ENCODE assay signal across 14 cellular contexts in the genomic region with DNA sequence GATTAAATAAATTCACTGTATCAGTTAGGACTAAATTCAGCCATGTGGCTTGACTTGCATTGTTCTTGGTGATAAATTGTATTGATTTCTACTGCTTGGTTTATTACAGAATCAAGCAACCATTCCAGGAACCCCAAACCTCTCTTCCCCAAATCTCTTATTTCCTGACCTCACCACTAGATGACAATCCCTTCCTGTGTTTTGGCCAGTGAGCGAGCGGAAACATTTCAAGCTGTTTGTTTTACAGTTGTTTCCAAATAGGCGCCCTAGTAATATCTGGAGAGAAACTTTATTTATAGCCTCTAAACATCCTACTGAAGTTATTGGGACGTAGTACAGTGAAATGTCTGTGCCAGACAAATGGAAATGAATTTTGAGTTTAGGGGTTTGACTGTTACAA.
A peak's percentile ranks its signal among the peaks of the same experiment; 100 is the strongest.
DNase-seq lines count a peak whose midpoint lies in the region; TF ChIP-seq lines count a peak whose summit lies in the region.
"Had no signal": no experiment of that assay in that cellular context is flagged by ENCODE, and none has a peak within 500 bp of the region (broad histone marks: within the 10 kb centered on the region; RNA-seq: fewer than 3 reads in every experiment).

No MANE protein-coding gene starts in this region.

- no peaks in the 10 kb centered on the region for H3K4me1 ChIP-seq in left ventricle myocardium inferior
- H3K4me1 ChIP-seq in right atrium auricular region: no peaks in the 10 kb centered on the region

- H3K9me3 ChIP-seq in left ventricle myocardium inferior (replicated peaks): no peaks in the 10 kb centered on the region
- no peaks in the 10 kb centered on the region for H3K9me3 ChIP-seq in right atrium auricular region

- H3K36me3 ChIP-seq in left ventricle myocardium inferior: no peaks in the 10 kb centered on the region
- H3K36me3 ChIP-seq in right atrium auricular region: no peaks in the 10 kb centered on the region

- TF ChIP-seq CTCF in left ventricle myocardium inferior (IDR thresholded peaks at IDR 0.05; ENCODE audit: borderline replicate concordance): peak; percentile 12
- peak in 1 of 2 donors; percentile 46 for TF ChIP-seq CTCF in right atrium auricular region (IDR thresholded peaks at IDR 0.05)
- peak; percentile 40 for TF ChIP-seq CTCF in epithelial cell of proximal tubule (conservative IDR thresholded peaks at IDR 0.05; ENCODE audit: low read depth, low read length)
- TF ChIP-seq CTCF in coronary artery (IDR thresholded peaks at IDR 0.05): no peak

- intact Hi-C loops in left ventricle myocardium inferior (cut with micrococcal nuclease): no loop called here

- H3K27ac ChIP-seq in left ventricle myocardium inferior (replicated peaks) (no peak overlapping the region), right atrium auricular region (no peak overlapping the region), coronary artery (no peak overlapping the region)
- H3K27ac ChIP-seq: HL-60 had no signal

- H3K4me3 ChIP-seq in left ventricle myocardium inferior (no peak overlapping the region), right atrium auricular region (no peak overlapping the region), epithelial cell of proximal tubule (ENCODE audit: low read depth, low read length) (no peak overlapping the region), coronary artery (no peak overlapping the region)

- peaks cover 9% of the 10 kb centered on the region for H3K27me3 ChIP-seq in left ventricle myocardium inferior (ENCODE audit: low read depth)
- H3K27me3 ChIP-seq in right atrium auricular region: no peaks in the 10 kb centered on the region

- DNase-seq in left ventricle myocardium inferior (no peak), right atrium auricular region (ENCODE audit: low spot score) (no peak), MV-4-11 (lab: John Stamatoyannopoulos, UW) (peak; percentile 7), epithelial cell of proximal tubule (ENCODE audit: low read depth) (no peak), stromal cell of bone marrow (ENCODE audit: low read depth) (peak; percentile 37), mucosa of gallbladder (ENCODE audit: low spot score) (no peak), coronary artery (ENCODE audit: low spot score) (no peak), islet precursor cell (no peak)
- DNase-seq: activated B cell treated with CpG ODN at 0.5 μM for 24 hours; activated T-cell treated with anti-CD3 and anti-CD28 coated beads, Interleukin-2, amount 50 U/mL, for 1 hour; caudate nucleus; CD4-positive, alpha-beta T cell; NCI-H1436 had no signal

Comparison
In these comparisons a context has a peak if more than half of its experiments do, and no peak if none do; other contexts are left out.
1. DNase-seq: peak in MV-4-11 (single experiment) and stromal cell of bone marrow (single experiment); none in left ventricle myocardium inferior (single experiment), right atrium auricular region (single experiment), epithelial cell of proximal tubule (single experiment), mucosa of gallbladder (single experiment), coronary artery (single experiment) and islet precursor cell (single experiment).